Comparison of ENCODE assay signal across 20 cellular contexts in the genomic region with DNA sequence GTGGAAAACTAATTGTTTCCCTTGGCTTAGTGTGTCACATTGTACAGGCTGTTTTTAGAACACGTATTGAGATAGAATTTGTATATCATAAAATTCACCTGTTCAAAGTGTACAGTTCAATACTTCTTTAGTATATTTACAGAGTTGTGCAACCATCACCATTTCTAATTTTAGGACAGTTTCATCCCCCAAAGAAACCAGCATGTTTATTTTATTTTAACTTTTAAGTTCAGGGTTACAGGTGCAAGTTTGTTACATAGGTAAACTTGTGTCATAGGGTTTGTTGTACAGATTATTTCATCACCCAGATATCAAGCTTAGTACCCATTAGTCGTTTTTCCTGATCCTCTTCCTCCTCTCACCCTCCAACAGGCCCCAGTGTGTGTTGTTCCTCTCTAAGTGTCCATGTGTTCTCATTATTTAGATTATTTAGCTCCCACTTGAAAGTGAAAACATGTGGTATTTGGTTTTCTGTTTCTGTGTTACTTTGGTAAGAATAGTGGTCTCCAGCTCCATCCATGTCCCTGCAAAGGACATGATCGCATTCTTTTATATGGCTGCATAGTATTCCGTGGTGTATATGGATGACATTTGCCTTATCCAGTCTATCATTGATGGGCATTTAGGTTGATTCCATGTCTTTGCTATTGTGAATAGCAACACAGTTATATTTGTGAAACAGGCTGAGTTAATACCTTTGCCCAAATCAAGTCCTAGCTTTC. TPM values are rescaled to one million over a fixed set of nuclear protein-coding genes. Genes with fewer than 3 reads are reported as not detected.
DNase-seq lines count a peak whose midpoint lies in the region; ATAC-seq, FAIRE-seq and TF ChIP-seq lines count a peak whose summit lies in the region.
"Had no signal": no experiment of that assay in that cellular context is flagged by ENCODE, and none has a peak within 500 bp of the region (broad histone marks: within the 10 kb centered on the region; RNA-seq: fewer than 3 reads in every experiment).

No MANE protein-coding gene starts in this region.

- no peak overlapping the region for H4K8ac ChIP-seq in H1 (ENCODE audit: extremely low read depth, insufficient read depth, low read length)

- no peaks in the 10 kb centered on the region for H3K27me3 ChIP-seq in heart right ventricle
- H3K27me3 ChIP-seq in H1 (replicated peaks in 1 of 4; ENCODE audit: control insufficient read depth in 3 of 4, extremely low read depth in 1 of 4, insufficient read depth in 3 of 4, low read length in 3 of 4): no peaks in the 10 kb centered on the region
- H3K27me3 ChIP-seq in right lobe of liver: no peaks in the 10 kb centered on the region
- no peaks in the 10 kb centered on the region for H3K27me3 ChIP-seq in upper lobe of right lung

- H2BK5ac ChIP-seq in H1 (ENCODE audit: low read depth, low read length): no peak overlapping the region

- no peak overlapping the region for H2AK5ac ChIP-seq in H1 (ENCODE audit: low read depth, low read length)

- H3K79me2 ChIP-seq in H1 (ENCODE audit: control insufficient read depth in 1 of 2, insufficient read depth in 2 of 2, low read length in 2 of 2): no peaks in the 10 kb centered on the region

- no peak overlapping the region for H2AFZ ChIP-seq in H1 (ENCODE audit: low read length)

- no peak overlapping the region for H3K4ac ChIP-seq in H1 (replicated peaks; ENCODE audit: insufficient read length, low read depth, low read length)

- H4K5ac ChIP-seq in H1 (ENCODE audit: insufficient read length, low read depth, low read length): no peak overlapping the region

- no peak overlapping the region for H3K4me2 ChIP-seq in H1 (ENCODE audit: insufficient read depth in 1 of 2, low read depth in 2 of 2, low read length in 2 of 2)
- H3K4me2 ChIP-seq: KMS-11 had no signal

- no peak for ATAC-seq in heart right ventricle
- ATAC-seq in left ventricle myocardium superior: no peak
- ATAC-seq in right lobe of liver: peak in 3 of 4 donors; percentile 23 to 49 (median 28)
- no peak for ATAC-seq in upper lobe of right lung
- ATAC-seq in GM18505 (IDR thresholded peaks at IDR 0.05; ENCODE audit: unreplicated experiment): no peak
- ATAC-seq: CD8-positive, alpha-beta T cell; Panc1 had no signal

- peak; percentile 28 for FAIRE-seq in H1 (lab: Jason Lieb, UNC)

- no peak overlapping the region for H3K56ac ChIP-seq in H1 (replicated peaks; ENCODE audit: insufficient read length, low read depth, low read length)

- WGBS in heart right ventricle, 2 donors: 75 to 80% methylated on average over 4 of the region's 4 CpGs
- 92% methylated on average over 4 of the region's 4 CpGs; no CpG with 5 or more reads in 1 of the 2 experiments for WGBS in H1 (ENCODE audit: extremely low coverage in 1 of 2, insufficient coverage in 1 of 2, insufficient read length in 1 of 2, insufficient replicate concordance in 2 of 2, low coverage in 1 of 2, low lambda C conversion rate in 2 of 2, missing lambda C conversion rate in 1 of 2), 2 experiments
- WGBS in right lobe of liver (ENCODE audit: insufficient coverage, low coverage, low lambda C conversion rate, missing lambda C conversion rate): 44% methylated on average over 2 of the region's 4 CpGs

- H3K23me2 ChIP-seq in H1 (ENCODE audit: low read depth, low read length): no peaks in the 10 kb centered on the region; the same call in 1 of the 2 replicates

- no peak for TF ChIP-seq EP300 in H1 (IDR thresholded peaks at IDR 0.05; ENCODE audit: borderline replicate concordance in 1 of 2, low read depth in 2 of 2, low read length in 2 of 2)

- TF ChIP-seq POLR2A in H1 (IDR thresholded peaks at IDR 0.05; ENCODE audit: control extremely low read depth in 1 of 2, low read depth in 2 of 2, low read length in 2 of 2) (no peak), right lobe of liver (IDR thresholded peaks at IDR 0.05) (no peak), GM18505 (IDR thresholded peaks at IDR 0.05; ENCODE audit: borderline replicate concordance, extremely low read depth, insufficient read depth, insufficient read length) (no peak)

- H3K27ac ChIP-seq in heart right ventricle (peak overlapping the region in 9 of 10 donors; percentile 39 to 83 (median 71)), H1 (ENCODE audit: low read depth, low read length) (no peak overlapping the region), right lobe of liver (peak overlapping the region in 2 of 3 donors; percentile 56 to 80), upper lobe of right lung (peak overlapping the region; percentile 3)
- H3K27ac ChIP-seq: KMS-11 had no signal

- no peak overlapping the region for H2BK15ac ChIP-seq in H1 (ENCODE audit: low read length)

- H2BK120ac ChIP-seq in H1 (replicated peaks; ENCODE audit: low read depth, low read length): no peak overlapping the region

- CTCF ChIA-PET in H1 (lab: Charles Lee; ENCODE audit: partially characterized antibody): interaction anchor here (0.9 to 1.6 kb wide), 5 partner anchors 16 to 64 kb away, joined by 3 to 9 read pairs (median 4); no protein-coding TSS in a partner anchor

- intact Hi-C loops in heart right ventricle (cut with DNase I) (no loop called here), left ventricle myocardium superior (cut with micrococcal nuclease) (no loop called here), right lobe of liver (cut with DNase I) (no loop called here), upper lobe of right lung (cut with DNase I) (no loop called here)

- H3K79me1 ChIP-seq in H1 (ENCODE audit: low read depth, low read length): no peaks in the 10 kb centered on the region

- no peak overlapping the region for H3K14ac ChIP-seq in H1 (ENCODE audit: insufficient read length)

- H3K9me3 ChIP-seq in heart right ventricle: no peaks in the 10 kb centered on the region
- H3K9me3 ChIP-seq in H1 (ENCODE audit: insufficient read depth in 2 of 2, low read depth in 1 of 2, low read length in 1 of 2): 0 out of 4 replicates have a peak, but pooled peaks cover 2 to 4% of the 10 kb centered on the region in 2 experiments
- H3K9me3 ChIP-seq in right lobe of liver: no peaks in the 10 kb centered on the region
- no peaks in the 10 kb centered on the region for H3K9me3 ChIP-seq in upper lobe of right lung

- H3K18ac ChIP-seq in H1 (ENCODE audit: extremely low read depth, low read length): no peak overlapping the region

- H4K20me1 ChIP-seq in H1 (replicated peaks in 1 of 2; ENCODE audit: control insufficient read depth in 1 of 2, insufficient read depth in 2 of 2, low read length in 2 of 2): no peaks in the 10 kb centered on the region

- no peak for TF ChIP-seq RAD21 in H1 (IDR thresholded peaks at IDR 0.05 in 1 of 2, conservative IDR thresholded peaks at IDR 0.05 in 1 of 2; ENCODE audit: low read depth in 2 of 2, low read length in 2 of 2)

- POLR2A ChIA-PET in H1 (lab: Charles Lee; ENCODE audit: partially characterized antibody): interaction anchor here (0.8 kb wide), 1 partner anchor 35 kb away, joined by 3 read pairs; the partner anchor contains the start of gene DHCR24

- H3K9ac ChIP-seq in H1 (replicated peaks in 1 of 4; ENCODE audit: extremely low read depth in 1 of 4, low read depth in 3 of 4, low read length in 3 of 4): no peak overlapping the region
- H3K9ac ChIP-seq: KMS-11 had no signal

- H4K91ac ChIP-seq in H1 (replicated peaks; ENCODE audit: insufficient read length, low read length): no peak overlapping the region

- no peak overlapping the region for H2BK12ac ChIP-seq in H1 (ENCODE audit: low read depth, low read length)

- H2BK20ac ChIP-seq in H1 (ENCODE audit: low read length): no peak overlapping the region

- H3K4me1 ChIP-seq in heart right ventricle (peaks cover 3 to 41% (median 13%) of the 10 kb centered on the region in 9 donors), H1 (replicated peaks in 1 of 4; ENCODE audit: control insufficient read depth in 3 of 4, insufficient read depth in 4 of 4, low read length in 3 of 4) (no peaks in the 10 kb centered on the region), right lobe of liver (peaks cover 0 to 50% (median 7%) of the 10 kb centered on the region in 4 donors), upper lobe of right lung (peaks cover under 1% of the 10 kb centered on the region)

- TF ChIP-seq CTCF in heart right ventricle (IDR thresholded peaks at IDR 0.05) (no peak), H1 (IDR thresholded peaks at IDR 0.05; ENCODE audit: control extremely low read depth in 1 of 3, insufficient read depth in 1 of 3, low read depth in 1 of 3, low read length in 3 of 3) (no peak), right lobe of liver (IDR thresholded peaks at IDR 0.05) (no peak), upper lobe of right lung (IDR thresholded peaks at IDR 0.05) (no peak)

- H3K36me3 ChIP-seq in heart right ventricle (no peaks in the 10 kb centered on the region), H1 (ENCODE audit: control insufficient read depth in 2 of 4, insufficient read depth in 4 of 4, low read length in 3 of 4) (no peaks in the 10 kb centered on the region), right lobe of liver (no peaks in the 10 kb centered on the region), upper lobe of right lung (no peaks in the 10 kb centered on the region)

- no peak overlapping the region for H3K4me3 ChIP-seq in heart right ventricle
- no peak overlapping the region for H3K4me3 ChIP-seq in H1 (ENCODE audit: extremely low read depth in 1 of 4, insufficient read depth in 2 of 4, low read depth in 3 of 4, low read length in 4 of 4)
- no peak overlapping the region for H3K4me3 ChIP-seq in right lobe of liver
- H3K4me3 ChIP-seq in upper lobe of right lung: no peak overlapping the region

- no peak overlapping the region for H3K23ac ChIP-seq in H1 (ENCODE audit: insufficient read length)

- DNase-seq in heart right ventricle (no peak), left ventricle myocardium superior (no peak), H1 (ENCODE audit: low read depth in 1 of 2, low spot score in 2 of 2) (no peak), right lobe of liver (no peak), upper lobe of right lung (no peak), NCI-H2107 treated with DMSO at 0.1 percent for 48 hours (lab: John Stamatoyannopoulos, UW; ENCODE audit: unreplicated experiment) (no peak)
- DNase-seq in activated naive CD4-positive, alpha-beta T cell treated with anti-CD3 and anti-CD28 coated beads, Interleukin-2, amount 50 U/mL, for 16 hours: no peak
- DNase-seq: CD8-positive, alpha-beta T cell; HFFc6; NCI-H1048; NCI-H1436 treated with DMSO at 0.1 percent for 48 hours; NCI-H2081; NCI-H510A treated with DMSO at 0.1 percent for 48 hours; SHP77 treated with DMSO at 0.1 percent for 48 hours had no signal

RNA-seq across cellular contexts. Expression of gene DHCR24, which starts 35.2 kb away (rescaled TPM):
- total RNA-seq in heart right ventricle: 10 to 100 TPM; 12.6 to 36.0 (median 15.0) TPM
- polyA plus RNA-seq in heart right ventricle: 10 to 100 TPM in 1 of 2 donors, 1 to 10 TPM in 1; 3.3 to 70.6 TPM
- total RNA-seq in left ventricle myocardium superior: 9.8 TPM
- 419 and 455 TPM in 2 replicates for total RNA-seq in H1 (2021; fragmentation: NEBNext Ultra II Directional; extraction: Animal tissue kit (Norgen Biotek cat#: 25700))
- polyA plus RNA-seq in H1 (2011; rRNA removed): 370 and 611 TPM in 2 replicates
- 383 TPM for polyA plus RNA-seq in H1 (2011; cell fraction: cytosol; rRNA removed)
- 467 TPM for polyA plus RNA-seq in H1 (2011; cell fraction: nucleus; rRNA removed)
- polyA plus RNA-seq in H1 (2012, experiment 1 of 2): 331 to 424 TPM (median 362 TPM) in 4 replicates
- 333 TPM for polyA plus RNA-seq in H1 (2012, experiment 2 of 2)
- 451 TPM for polyA plus RNA-seq in H1 (2013, experiment 1 of 2)
- 566 TPM for polyA plus RNA-seq in H1 (2013, experiment 2 of 2)
- polyA minus RNA-seq in H1 (2011; rRNA and poly(A)+ RNA removed): 1,204 and 1,278 TPM in 2 replicates
- polyA minus RNA-seq in H1 (2011; cell fraction: cytosol; rRNA and poly(A)+ RNA removed): 316 TPM
- 307 TPM for polyA minus RNA-seq in H1 (2011; cell fraction: nucleus; rRNA and poly(A)+ RNA removed)
- 1,000 to 10,000 TPM in 1 of 6 experiments, 100 to 1,000 TPM in 5; 319 to 1,976 (median 596) TPM for total RNA-seq in right lobe of liver
- total RNA-seq in upper lobe of right lung: 749 TPM

RNA-seq across cellular contexts. Expression of gene TMEM61, which starts 58.2 kb away (rescaled TPM):
- under 1 TPM in 1 of 10 donors, not detected in 9; 0.37 TPM for total RNA-seq in heart right ventricle
- under 1 TPM in 1 of 2 donors, not detected in 1; 0.03 TPM for polyA plus RNA-seq in heart right ventricle
- 0.30 TPM for total RNA-seq in left ventricle myocardium superior
- total RNA-seq in H1 (2021; fragmentation: NEBNext Ultra II Directional; extraction: Animal tissue kit (Norgen Biotek cat#: 25700)): 0.50 and 0.54 TPM in 2 replicates
- 1.4 and 2.0 TPM in 2 replicates for polyA plus RNA-seq in H1 (2011; rRNA removed)
- 0.88 TPM for polyA plus RNA-seq in H1 (2011; cell fraction: cytosol; rRNA removed)
- polyA plus RNA-seq in H1 (2011; cell fraction: nucleus; rRNA removed): 1.2 TPM
- polyA plus RNA-seq in H1 (2012, experiment 1 of 2): 0.25 to 0.92 TPM (median 0.80 TPM) in 3 of 4 replicates, not detected in the other
- 1.0 TPM for polyA plus RNA-seq in H1 (2012, experiment 2 of 2)
- polyA plus RNA-seq in H1 (2013, experiment 1 of 2): 1.4 TPM
- 0.94 TPM for polyA plus RNA-seq in H1 (2013, experiment 2 of 2)
- polyA minus RNA-seq in H1 (2011; rRNA and poly(A)+ RNA removed): 0.35 TPM in 1 of 2 replicates, not detected in the other
- polyA minus RNA-seq in H1 (2011; cell fraction: cytosol; rRNA and poly(A)+ RNA removed): not detected
- not detected for polyA minus RNA-seq in H1 (2011; cell fraction: nucleus; rRNA and poly(A)+ RNA removed)
- under 1 TPM in 2 of 6 experiments, not detected in 4; 0.20 to 0.31 TPM for total RNA-seq in right lobe of liver
- total RNA-seq in upper lobe of right lung: 2.3 TPM
- total RNA-seq: A172; CD8-positive, alpha-beta T cell; HFFc6; M059J had no signal
- polyA plus RNA-seq: BJ had no signal

Comparison
In these comparisons a context has a peak if more than half of its experiments do, and no peak if none do; other contexts are left out.
1. ATAC-seq: peak in right lobe of liver (3 of 4); none in heart right ventricle (0 of 8), left ventricle myocardium superior (single experiment), upper lobe of right lung (single experiment) and GM18505 (single experiment).
2. RNA of gene DHCR24, which starts 35.2 kb away (total RNA-seq): 749 TPM in upper lobe of right lung (single experiment), 319 to 1,976 TPM in right lobe of liver and 419 to 455 TPM in H1; 12.6 to 36.0 TPM in heart right ventricle and 9.8 TPM in left ventricle myocardium superior (single experiment); every median in the first group is over 4 times any median in the second.